ENCODE assay signal across 4 cellular contexts in genomic region chr2:113498365-113498764, GRCh38. TPM values are rescaled to one million over a fixed set of nuclear protein-coding genes. Genes with fewer than 3 reads are reported as not detected.
"Had no signal": no experiment of that assay in that cellular context is flagged by ENCODE, and none has a peak within 500 bp of the region (broad histone marks: within the 10 kb centered on the region; RNA-seq: fewer than 3 reads in every experiment).

Gene FOXD4L1, plus strand, starts transcription at chr2:113498665. Its CDS starts 592 bp downstream, at chr2:113499257.

RNA-seq across cellular contexts. Expression of gene FOXD4L1, which starts in this region (rescaled TPM):
- total RNA-seq: cardiac septum, glomerular endothelial cell, kidney epithelial cell, mesenteric fat pad had no signal
